Comparison of ENCODE assay signal across 27 cellular contexts in genomic region chr10:90218846-90219245, GRCh38.
"Had no signal": no experiment of that assay in that cellular context is flagged by ENCODE, and none has a peak within 500 bp of the region (broad histone marks: within the 10 kb centered on the region; RNA-seq: fewer than 3 reads in every experiment).

No MANE protein-coding gene starts in this region.

- H3K4me3 ChIP-seq: left lung, lower lobe of right lung, mucosa of descending colon, ovary, skin epidermis, spleen, suprapubic skin, thoracic aorta, tibial artery, upper lobe of right lung had no signal

- H3K9me3 ChIP-seq: left lung, lower lobe of right lung, mucosa of descending colon, ovary, spleen, suprapubic skin, thoracic aorta, tibial artery, upper lobe of right lung had no signal

- FAIRE-seq: kidney, urothelium cell line had no signal

- ATAC-seq: left colon; left lung; lower lobe of right lung; mucosa of descending colon; naive thymus-derived CD4-positive, alpha-beta T cell; natural killer cell treated with Interleukin-12 subunit alpha and Interleukin-12 subunit beta and Interleukin-15 and Interleukin-18, amount 100 ng/mL, for 72 hours; right cardiac atrium; sciatic nerve; stimulated activated effector memory CD8-positive, alpha-beta T cell treated with anti-CD3 and anti-CD28 coated beads, Interleukin-12 subunit alpha, Interleukin-12 subunit beta, amount 100 ng/mL, for 72 hours; upper lobe of right lung had no signal

- H3K27ac ChIP-seq: left lung, lower lobe of right lung, ovary, skin epidermis, spleen, suprapubic skin, thoracic aorta, tibial artery, upper lobe of right lung had no signal

- H3K36me3 ChIP-seq: left lung, lower lobe of right lung, ovary, spleen, suprapubic skin, thoracic aorta, tibial artery, upper lobe of right lung had no signal

- H3K36me3 Mint-ChIP-seq: natural killer cell treated with Interleukin-12 subunit alpha and Interleukin-12 subunit beta and Interleukin-15 and Interleukin-18, amount 100 ng/mL, for 72 hours; stimulated activated effector memory CD8-positive, alpha-beta T cell treated with anti-CD3 and anti-CD28 coated beads, Interleukin-12 subunit alpha, Interleukin-12 subunit beta, amount 100 ng/mL, for 72 hours had no signal

- DNase-seq: hippocampal formation; kidney; left colon; left lung; lower lobe of right lung; mammary epithelial cell; mesendoderm; midbrain; mucosa of descending colon; naive thymus-derived CD4-positive, alpha-beta T cell; ovary; right cardiac atrium; spleen; stimulated activated CD4-positive, alpha-beta T cell treated with anti-CD3 and anti-CD28 coated beads, Interleukin-4, amount 100 ng/mL, for 24 hours; stimulated activated naive CD4-positive, alpha-beta T cell; tibial artery; trophoblast cell; upper lobe of right lung had no signal

- H3K27me3 Mint-ChIP-seq: natural killer cell treated with Interleukin-12 subunit alpha and Interleukin-12 subunit beta and Interleukin-15 and Interleukin-18, amount 100 ng/mL, for 72 hours; progenitor cell of endocrine pancreas had no signal

- H3K4me1 Mint-ChIP-seq: naive thymus-derived CD4-positive, alpha-beta T cell; stimulated activated effector memory CD8-positive, alpha-beta T cell treated with anti-CD3 and anti-CD28 coated beads, Interleukin-12 subunit alpha, Interleukin-12 subunit beta, amount 100 ng/mL, for 72 hours had no signal

- H3K4me3 Mint-ChIP-seq: naive thymus-derived CD4-positive, alpha-beta T cell; natural killer cell treated with Interleukin-12 subunit alpha and Interleukin-12 subunit beta and Interleukin-15 and Interleukin-18, amount 100 ng/mL, for 72 hours; stimulated activated effector memory CD8-positive, alpha-beta T cell treated with anti-CD3 and anti-CD28 coated beads, Interleukin-12 subunit alpha, Interleukin-12 subunit beta, amount 100 ng/mL, for 72 hours; stimulated activated naive CD8-positive, alpha-beta T cell treated with anti-CD3 and anti-CD28 coated beads, Interleukin-15, Interleukin-2, amounts not matched to agents 100 ng/mL and 50 ng/mL, for 24 hours had no signal

- H3K4me1 ChIP-seq: left lung, lower lobe of right lung, spleen, suprapubic skin, tibial artery, upper lobe of right lung had no signal

- H3K27ac Mint-ChIP-seq: naive thymus-derived CD4-positive, alpha-beta T cell; natural killer cell treated with Interleukin-12 subunit alpha and Interleukin-12 subunit beta and Interleukin-15 and Interleukin-18, amount 100 ng/mL, for 72 hours; progenitor cell of endocrine pancreas; stimulated activated effector memory CD8-positive, alpha-beta T cell treated with anti-CD3 and anti-CD28 coated beads, Interleukin-12 subunit alpha, Interleukin-12 subunit beta, amount 100 ng/mL, for 72 hours; stimulated activated naive CD8-positive, alpha-beta T cell treated with anti-CD3 and anti-CD28 coated beads, Interleukin-15, Interleukin-2, amounts not matched to agents 100 ng/mL and 50 ng/mL, for 24 hours had no signal

- H3K27me3 ChIP-seq: left lung, ovary, spleen, suprapubic skin, tibial artery, upper lobe of right lung had no signal
